ENCODE assay signal across 33 cellular contexts in genomic region chr4:108400309-108400708, GRCh38.
"Had no signal": no experiment of that assay in that cellular context is flagged by ENCODE, and none has a peak within 500 bp of the region (broad histone marks: within the 10 kb centered on the region; RNA-seq: fewer than 3 reads in every experiment).

No MANE protein-coding gene starts in this region.

- DNase-seq: activated effector memory CD4-positive, alpha-beta T cell treated with anti-CD3 and anti-CD28 coated beads, Interleukin-2, amount 50 U/mL, for 16 hours; activated effector memory CD4-positive, alpha-beta T cell treated with Interleukin-2 at 50 U/mL for 16 hours; activated gamma-delta T cell; activated gamma-delta T cell treated with Interleukin-2 at 50 U/mL for 16 hours; activated naive CD4-positive, alpha-beta T cell; activated naive CD4-positive, alpha-beta T cell treated with anti-CD3 and anti-CD28 coated beads for 36 hours; activated naive CD4-positive, alpha-beta T cell treated with anti-CD3 and anti-CD28 coated beads, Interleukin-2, amount 10 ng/mL, durations not matched to agents 7 days and 5 days; activated naive CD4-positive, alpha-beta T cell treated with anti-CD3 and anti-CD28 coated beads, Interleukin-2, amount 50 U/mL, for 16 hours; activated naive CD4-positive, alpha-beta T cell treated with Interleukin-2 at 50 U/mL for 16 hours; activated naive CD8-positive, alpha-beta T cell treated with anti-CD3 and anti-CD28 coated beads for 36 hours; activated naive CD8-positive, alpha-beta T cell treated with anti-CD3 and anti-CD28 coated beads, Interleukin-2, amount 10 ng/mL, durations not matched to agents 7 days and 5 days; activated naive CD8-positive, alpha-beta T cell treated with anti-CD3 and anti-CD28 coated beads, Interleukin-2, amount 50 U/mL, for 24 hours; activated T-cell treated with anti-CD3 and anti-CD28 coated beads, Interleukin-2, amount 50 U/mL, for 24 hours; activated T-cell treated with anti-CD3 and anti-CD28 coated beads, Interleukin-2, amount 50 U/mL, for 4 hours; activated T-cell treated with anti-CD3 and anti-CD28 coated beads, Interleukin-2, amount 50 U/mL, for 48 hours; activated T-cell treated with anti-CD3 and anti-CD28 coated beads, Interleukin-2, amount 50 U/mL, for 72 hours; adrenal gland; amniotic stem cell; amygdala; anterior cingulate cortex; aorta; body of pancreas; brain microvascular endothelial cell; caudate nucleus; central memory CD4-positive, alpha-beta T cell; cerebellar nuclear complex had no signal

- H3K36me3 ChIP-seq: adrenal gland, ascending aorta, brain microvascular endothelial cell, breast epithelium, cardiac muscle cell had no signal

- H3K4me1 ChIP-seq: adrenal gland, ascending aorta, body of pancreas, breast epithelium had no signal

- H3K27ac ChIP-seq: adrenal gland, ascending aorta, body of pancreas, brain microvascular endothelial cell, breast epithelium, cardiac muscle cell had no signal

- H3K4me3 ChIP-seq: adrenal gland, ascending aorta, body of pancreas, breast epithelium, cardiac muscle cell had no signal

- H3K27me3 ChIP-seq: adrenal gland, ascending aorta, body of pancreas, brain microvascular endothelial cell, breast epithelium, cardiac muscle cell had no signal

- H3K9me3 ChIP-seq: adrenal gland, ascending aorta, body of pancreas had no signal

- FAIRE-seq: astrocyte, bronchial epithelial cell had no signal

- ATAC-seq: activated naive CD4-positive, alpha-beta T cell treated with anti-CD3 and anti-CD28 coated beads, Interleukin-2, amount 50 U/mL, for 72 hours; activated naive CD8-positive, alpha-beta T cell treated with anti-CD3 and anti-CD28 coated beads, Interleukin-2, amount 50 U/mL, for 24 hours; activated T-cell treated with anti-CD3 and anti-CD28 coated beads, Interleukin-2, amount 50 U/mL, for 4 hours; activated T-cell treated with anti-CD3 and anti-CD28 coated beads, Interleukin-2, amount 50 U/mL, for 72 hours; activated T-helper 17 cell treated with anti-CD3 and anti-CD28 coated beads, Interleukin-2, amount 50 U/mL, for 72 hours; body of pancreas had no signal
